Comparison of ENCODE assay signal across 18 cellular contexts in the genomic region with DNA sequence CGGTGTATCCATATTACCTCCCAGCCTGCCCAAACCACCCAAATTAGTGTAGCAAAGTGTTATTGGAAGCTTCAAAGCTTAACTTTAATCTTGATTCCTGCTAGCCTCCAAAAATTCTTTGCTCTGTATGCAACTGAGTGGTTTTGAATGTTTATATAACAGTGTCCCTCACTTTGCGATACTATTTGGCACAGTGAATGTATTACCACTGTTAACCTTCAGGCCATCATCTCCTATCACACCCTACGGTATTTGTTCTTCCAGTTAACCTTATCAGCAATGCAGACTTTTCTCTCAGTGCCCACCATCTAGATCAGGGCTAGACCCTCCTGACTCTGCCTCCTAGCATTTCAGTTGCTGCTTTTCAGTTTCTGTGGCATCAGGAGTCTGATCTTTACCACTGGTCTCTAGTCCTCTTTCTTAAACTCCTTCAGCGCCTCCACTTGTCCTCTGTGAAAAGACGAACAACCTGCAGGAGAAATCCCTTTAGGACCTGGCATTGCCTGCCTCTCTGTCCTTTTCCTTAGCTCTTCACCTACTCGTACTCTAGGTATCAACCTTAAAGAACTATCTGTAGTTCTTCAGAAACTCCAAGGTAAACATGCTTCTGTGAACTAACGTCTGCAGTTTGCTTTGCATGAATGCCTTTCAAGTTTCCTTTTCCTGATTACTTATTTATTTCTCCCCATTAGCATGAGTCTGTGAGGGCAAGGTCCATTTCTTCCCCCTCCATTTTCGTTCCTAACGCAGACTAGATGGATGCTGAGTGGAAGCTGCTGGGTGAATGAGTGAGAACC.
DNase-seq lines count a peak whose midpoint lies in the region; ATAC-seq and TF ChIP-seq lines count a peak whose summit lies in the region.
"Had no signal": no experiment of that assay in that cellular context is flagged by ENCODE, and none has a peak within 500 bp of the region (broad histone marks: within the 10 kb centered on the region; RNA-seq: fewer than 3 reads in every experiment).

No MANE protein-coding gene starts in this region.

- peak; percentile 92 for DNase-seq in DMS53 (lab: John Stamatoyannopoulos, UW)
- DNase-seq in adipocyte (ENCODE audit: low read depth): peak; percentile 8
- DNase-seq in mucosa of descending colon: no peak
- DNase-seq in posterior cingulate gyrus: no peak
- DNase-seq in A172 (ENCODE audit: low spot score): no peak
- no peak for DNase-seq in pons (ENCODE audit: low spot score)
- DNase-seq: activated CD4-positive, alpha-beta T cell treated with anti-CD3 and anti-CD28 coated beads, Interleukin-2, amount 50 U/mL, for 48 hours; AML-193; dorsolateral prefrontal cortex; KBM-7; NCI-H1694; NCI-H82; T1000; trophoblast cell had no signal

- H3K4me3 ChIP-seq in adipocyte (ENCODE audit: low read length) (no peak overlapping the region), mucosa of descending colon (no peak overlapping the region)
- H3K4me3 ChIP-seq: dorsolateral prefrontal cortex had no signal

- ATAC-seq in GM19467 (IDR thresholded peaks at IDR 0.05; ENCODE audit: unreplicated experiment): peak; percentile 90
- ATAC-seq in mucosa of descending colon: peak; percentile 52
- no peak for ATAC-seq in HG03354 (IDR thresholded peaks at IDR 0.05; ENCODE audit: poor library complexity, severe bottlenecking, unreplicated experiment)
- ATAC-seq: activated T-helper 17 cell treated with anti-CD3 and anti-CD28 coated beads, Interleukin-2, amount 50 U/mL, for 72 hours; Right ventricle myocardium inferior had no signal

- H3K9me3 ChIP-seq in adipocyte (ENCODE audit: control insufficient read depth, low read length) (no peaks in the 10 kb centered on the region), mucosa of descending colon (no peaks in the 10 kb centered on the region)

- H3K36me3 ChIP-seq in adipocyte (ENCODE audit: control insufficient read depth, insufficient read depth, low read length, severe bottlenecking): peaks cover 3% of the 10 kb centered on the region
- H3K36me3 ChIP-seq in mucosa of descending colon (ENCODE audit: low read depth): no peaks in the 10 kb centered on the region

- H3K4me1 ChIP-seq in adipocyte (ENCODE audit: control insufficient read depth, insufficient read depth, low read length) (no peaks in the 10 kb centered on the region), mucosa of descending colon (ENCODE audit: low read depth) (no peaks in the 10 kb centered on the region)

- H3K9ac ChIP-seq in adipocyte (ENCODE audit: low read length): no peak overlapping the region

- intact Hi-C loops in mucosa of descending colon (cut with DNase I, micrococcal nuclease) (no loop called here), posterior cingulate gyrus (cut with DNase I) (no loop called here)

- H3K27me3 ChIP-seq in adipocyte (replicated peaks; ENCODE audit: control insufficient read depth, insufficient read depth, low read length): no peaks in the 10 kb centered on the region
- H3K27me3 ChIP-seq: dorsolateral prefrontal cortex had no signal

- no peak for TF ChIP-seq CTCF in mucosa of descending colon (IDR thresholded peaks at IDR 0.05)

Comparison
In these comparisons a context has a peak if more than half of its experiments do, and no peak if none do; other contexts are left out.
1. DNase-seq: peak in DMS53 (single experiment) and adipocyte (single experiment); none in mucosa of descending colon (0 of 3), posterior cingulate gyrus (0 of 10), A172 (single experiment) and pons (single experiment).